ENCODE assay signal across 22 cellular contexts in the genomic region with DNA sequence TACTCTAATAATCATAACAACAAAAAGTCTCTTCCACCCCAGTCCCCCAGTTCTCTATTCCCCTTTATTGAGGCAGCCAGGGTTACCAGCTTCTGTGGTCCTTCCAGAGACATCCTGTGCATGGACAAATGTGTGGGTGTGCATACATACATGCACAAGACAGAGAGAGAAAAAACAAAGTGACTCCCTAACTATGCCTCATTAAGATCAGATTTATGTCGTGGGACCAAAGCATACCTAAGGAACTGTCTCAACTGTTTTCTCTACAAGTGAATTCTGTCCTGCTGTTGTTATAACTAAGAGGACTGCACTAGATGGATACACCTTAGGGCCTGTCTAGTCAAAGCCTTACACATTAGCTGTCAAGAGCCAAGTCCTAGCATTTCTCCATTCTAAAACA.
DNase-seq lines count a peak whose midpoint lies in the region; ATAC-seq and TF ChIP-seq lines count a peak whose summit lies in the region.
"Had no signal": no experiment of that assay in that cellular context is flagged by ENCODE, and none has a peak within 500 bp of the region (broad histone marks: within the 10 kb centered on the region; RNA-seq: fewer than 3 reads in every experiment).

No MANE protein-coding gene starts in this region.

- no peaks in the 10 kb centered on the region for H3K36me3 Mint-ChIP-seq in activated CD8-positive, alpha-beta T cell treated with anti-CD3 and anti-CD28 coated beads for 36 hours (ENCODE audit: low read depth)
- peaks cover 4% of the 10 kb centered on the region for H3K36me3 Mint-ChIP-seq in activated CD8-positive, alpha-beta T cell treated with anti-CD3 and anti-CD28 coated beads, Interleukin-2, amount 10 ng/mL, durations not matched to agents 7 days and 5 days (ENCODE audit: low read depth)

- H3K27ac Mint-ChIP-seq in activated CD8-positive, alpha-beta T cell treated with anti-CD3 and anti-CD28 coated beads for 36 hours = peak overlapping the region; percentile 37
- H3K27ac Mint-ChIP-seq in activated CD8-positive, alpha-beta T cell treated with anti-CD3 and anti-CD28 coated beads, Interleukin-2, amount 10 ng/mL, durations not matched to agents 7 days and 5 days = no peak overlapping the region

- H3K36me3 ChIP-seq in thoracic aorta = no peaks in the 10 kb centered on the region
- H3K36me3 ChIP-seq: colonic mucosa, left lung, spleen had no signal

- intact Hi-C loops in activated CD8-positive, alpha-beta T cell treated with anti-CD3 and anti-CD28 coated beads for 36 hours (cut with micrococcal nuclease) = loop anchor here (5.0 kb wide), 2 partner anchors 107 to 117 kb away; a partner anchor contains a TSS

- no peak overlapping the region for H3K4me3 Mint-ChIP-seq in activated CD8-positive, alpha-beta T cell treated with anti-CD3 and anti-CD28 coated beads for 36 hours
- H3K4me3 Mint-ChIP-seq in activated CD8-positive, alpha-beta T cell treated with anti-CD3 and anti-CD28 coated beads, Interleukin-2, amount 10 ng/mL, durations not matched to agents 7 days and 5 days = no peak overlapping the region

- H3K4me3 ChIP-seq in thoracic aorta = no peak overlapping the region
- H3K4me3 ChIP-seq: BLaER1 treated with 17β-estradiol and CSF1 and Interleukin-3, amounts not matched to agents 10 nM and 100 nM; colonic mucosa; left lung; spleen had no signal

- no peak for DNase-seq in activated CD8-positive, alpha-beta T cell treated with anti-CD3 and anti-CD28 coated beads for 36 hours
- no peak for DNase-seq in activated CD8-positive, alpha-beta T cell treated with anti-CD3 and anti-CD28 coated beads, Interleukin-2, amount 10 ng/mL, durations not matched to agents 7 days and 5 days
- DNase-seq in RWPE1 (ENCODE audit: low spot score) (no peak), left kidney (ENCODE audit: low read depth, low spot score) (peak; percentile 85), thoracic aorta (ENCODE audit: low spot score) (no peak), AG08396 (ENCODE audit: low spot score) (no peak)
- DNase-seq in activated effector memory CD4-positive, alpha-beta T cell treated with anti-CD3 and anti-CD28 coated beads, Interleukin-2, amount 50 U/mL, for 16 hours = no peak
- DNase-seq: activated T-cell treated with anti-CD3 and anti-CD28 coated beads, Interleukin-2, amount 50 U/mL, for 48 hours; colonic mucosa; DMS 273 treated with DMSO at 0.1 percent for 48 hours; GF-D8; glutamatergic neuron; left lung; NCI-H187 treated with DMSO at 0.1 percent for 48 hours; NCI-H2227 treated with DMSO at 0.1 percent for 48 hours; spleen; stimulated activated CD4-positive, alpha-beta T cell treated with anti-CD3 and anti-CD28 coated beads, Interleukin-4, amount 100 ng/mL, for 4 hours had no signal

- no peaks in the 10 kb centered on the region for H3K9me3 Mint-ChIP-seq in activated CD8-positive, alpha-beta T cell treated with anti-CD3 and anti-CD28 coated beads for 36 hours
- no peaks in the 10 kb centered on the region for H3K9me3 Mint-ChIP-seq in activated CD8-positive, alpha-beta T cell treated with anti-CD3 and anti-CD28 coated beads, Interleukin-2, amount 10 ng/mL, durations not matched to agents 7 days and 5 days (ENCODE audit: insufficient read depth)
- H3K9me3 Mint-ChIP-seq: activated naive CD4-positive, alpha-beta T cell treated with anti-CD3 and anti-CD28 coated beads, Interleukin-2, amount 50 U/mL, for 72 hours had no signal

- no peak for TF ChIP-seq CTCF in activated CD8-positive, alpha-beta T cell treated with anti-CD3 and anti-CD28 coated beads for 36 hours (IDR thresholded peaks at IDR 0.05)
- TF ChIP-seq CTCF in RWPE1 (conservative IDR thresholded peaks at IDR 0.05; ENCODE audit: low read depth) = no peak
- no peak for TF ChIP-seq CTCF in thoracic aorta (IDR thresholded peaks at IDR 0.05)

- ATAC-seq in activated CD8-positive, alpha-beta T cell treated with anti-CD3 and anti-CD28 coated beads for 36 hours = no peak
- no peak for ATAC-seq in activated CD8-positive, alpha-beta T cell treated with anti-CD3 and anti-CD28 coated beads, Interleukin-2, amount 10 ng/mL, durations not matched to agents 7 days and 5 days
- ATAC-seq in thoracic aorta (ENCODE audit: insufficient number of reproducible peaks, low FRiP score, low read depth) (no peak), HG03439 (IDR thresholded peaks at IDR 0.05; ENCODE audit: unreplicated experiment) (no peak)
- ATAC-seq: activated naive CD4-positive, alpha-beta T cell treated with anti-CD3 and anti-CD28 coated beads, Interleukin-2, amount 50 U/mL, for 72 hours; left lung had no signal

- H3K27me3 Mint-ChIP-seq in activated CD8-positive, alpha-beta T cell treated with anti-CD3 and anti-CD28 coated beads for 36 hours = no peaks in the 10 kb centered on the region
- H3K27me3 Mint-ChIP-seq in activated CD8-positive, alpha-beta T cell treated with anti-CD3 and anti-CD28 coated beads, Interleukin-2, amount 10 ng/mL, durations not matched to agents 7 days and 5 days (ENCODE audit: low read depth) = no peaks in the 10 kb centered on the region
- H3K27me3 Mint-ChIP-seq: brain had no signal

- CTCF ChIA-PET in activated CD8-positive, alpha-beta T cell treated with anti-CD3 and anti-CD28 coated beads for 36 hours (lab: Charles Lee) = interaction anchor here (1.0 to 1.9 kb wide), 5 partner anchors 11 to 153 kb away, joined by 3 to 9 read pairs (median 4); no protein-coding TSS in a partner anchor
- CTCF ChIA-PET in activated CD8-positive, alpha-beta T cell treated with anti-CD3 and anti-CD28 coated beads, Interleukin-2, amount 10 ng/mL, durations not matched to agents 7 days and 5 days (lab: Charles Lee) = interaction anchor here (1.3 to 13.2 kb wide), 2 partner anchors 116 to 369 kb away, joined by 5 to 229 read pairs; no protein-coding TSS in a partner anchor
- CTCF ChIA-PET in RWPE1 (lab: Yijun Ruan, JAX) = interaction anchor here (0.5 kb wide), 1 partner anchor 73 kb away, joined by 3 read pairs; no protein-coding TSS in a partner anchor

- peaks cover 40 to 83% of the 10 kb centered on the region in 2 donors for H3K4me1 ChIP-seq in thoracic aorta (ENCODE audit: control insufficient read depth in 1 of 2, low read depth in 2 of 2)

- H3K27me3 ChIP-seq in thoracic aorta (replicated peaks; ENCODE audit: insufficient read depth) = no peaks in the 10 kb centered on the region
- H3K27me3 ChIP-seq: BLaER1 treated with 17β-estradiol and CSF1 and Interleukin-3, amounts not matched to agents 10 nM and 100 nM; colonic mucosa; left lung; spleen had no signal

- no peaks in the 10 kb centered on the region for H3K9me3 ChIP-seq in thoracic aorta
- H3K9me3 ChIP-seq: BLaER1 treated with 17β-estradiol and CSF1 and Interleukin-3, amounts not matched to agents 10 nM and 100 nM; colonic mucosa; left lung; spleen had no signal

- peaks cover 78% of the 10 kb centered on the region for H3K4me1 Mint-ChIP-seq in activated CD8-positive, alpha-beta T cell treated with anti-CD3 and anti-CD28 coated beads for 36 hours (ENCODE audit: low read depth)
- H3K4me1 Mint-ChIP-seq in activated CD8-positive, alpha-beta T cell treated with anti-CD3 and anti-CD28 coated beads, Interleukin-2, amount 10 ng/mL, durations not matched to agents 7 days and 5 days (ENCODE audit: low read depth) = peaks cover 59% of the 10 kb centered on the region

- H3K27ac ChIP-seq in RWPE1 = peak overlapping the region; percentile 56
- peak overlapping the region; percentile 26 to 36 for H3K27ac ChIP-seq in thoracic aorta
- H3K27ac ChIP-seq: BLaER1 treated with 17β-estradiol and CSF1 and Interleukin-3, amounts not matched to agents 10 nM and 100 nM; colonic mucosa; KMS-11; left lung; spleen had no signal

- POLR2A ChIA-PET in activated CD8-positive, alpha-beta T cell treated with anti-CD3 and anti-CD28 coated beads for 36 hours (lab: Charles Lee) = no interaction called here
- POLR2A ChIA-PET in activated CD8-positive, alpha-beta T cell treated with anti-CD3 and anti-CD28 coated beads, Interleukin-2, amount 10 ng/mL, durations not matched to agents 7 days and 5 days (lab: Charles Lee) = interaction anchor here (5.7 kb wide), 1 partner anchor 107 kb away, joined by 41 read pairs; a partner anchor contains a TSS
- POLR2A ChIA-PET in RWPE1 (lab: Yijun Ruan, JAX; ENCODE audit: low non-redundant PET) = no interaction called here
